8 cellular contexts compared by ENCODE assay signal in genomic region chr1:224929335-224930237, GRCh38. TPM values are rescaled to one million over a fixed set of nuclear protein-coding genes. Genes with fewer than 3 reads are reported as not detected.
DNase-seq lines count a peak whose midpoint lies in the region; TF ChIP-seq lines count a peak whose summit lies in the region.

DNAH14 (plus strand) TSS chr1:224929675; CDS start chr1:224952703, 23,028 bp downstream.

- no peak for TF ChIP-seq RAD21 in neural cell (conservative IDR thresholded peaks at IDR 0.05)

- H3K27ac ChIP-seq in neural cell (ENCODE audit: low read length), result no peak within 1 kb of the TSS

- no peaks in the 10 kb centered on the region for H3F3A ChIP-seq in neural cell (ENCODE audit: insufficient read depth, low read length, poor library complexity, severe bottlenecking)

- H4K20me1 ChIP-seq in neural cell (ENCODE audit: insufficient read depth), result no peaks in the 10 kb centered on the region

- H3K36me3 ChIP-seq in neural cell (ENCODE audit: insufficient read depth, low read length), result no peaks in the 10 kb centered on the region

- TF ChIP-seq CTCF in fibroblast of villous mesenchyme (IDR thresholded peaks at IDR 0.05; ENCODE audit: insufficient read depth, low read depth, low read length) (no peak), neural cell (IDR thresholded peaks at IDR 0.05; ENCODE audit: poor library complexity, severe bottlenecking) (no peak)

- POLR2A ChIA-PET in HEK293T (lab: Yijun Ruan, JAX), result interaction anchor here (0.8 to 1.1 kb wide), 4 partner anchors 26 to 511 kb away, joined by 3 to 5 read pairs (median 4); no protein-coding TSS in a partner anchor

- H3K27me3 ChIP-seq in neural cell (ENCODE audit: insufficient read depth, low read depth, low read length), result no peaks in the 10 kb centered on the region

- peak within 1 kb of the TSS; percentile 56 for H3K9ac ChIP-seq in neural cell (ENCODE audit: low read length)

- H3K9me3 ChIP-seq in neural cell (ENCODE audit: low read length), result no peaks in the 10 kb centered on the region

- H3K9me2 ChIP-seq in neural cell (ENCODE audit: insufficient read depth, low read length), result no peaks in the 10 kb centered on the region

- peak within 1 kb of the TSS; percentile 10 for H3K4me2 ChIP-seq in neural cell (ENCODE audit: low read length)

- CTCF ChIA-PET in HEK293T (lab: Yijun Ruan, JAX), result interaction anchor here (1.0 kb wide), 1 partner anchor 420 kb away, joined by 3 read pairs; no protein-coding TSS in a partner anchor

- TF ChIP-seq EP300 in neural cell (conservative IDR thresholded peaks at IDR 0.05; ENCODE audit: poor library complexity, severe bottlenecking), result no peak

- DNase-seq in EL (peak; percentile 84), HEK293T (ENCODE audit: extremely low spot score) (peak; percentile 90), NCI-H2196 treated with DMSO at 0.1 percent for 48 hours (lab: John Stamatoyannopoulos, UW; ENCODE audit: unreplicated experiment) (peak; percentile 82), fibroblast of villous mesenchyme (ENCODE audit: low read depth) (peak; percentile 67), pons (ENCODE audit: low spot score) (no peak)
- DNase-seq in activated CD4-positive, alpha-beta T cell treated with anti-CD3 and anti-CD28 coated beads, Interleukin-2, amount 50 U/mL, for 48 hours, result peak; percentile 5 to 11
- no peak for DNase-seq in activated effector memory CD4-positive, alpha-beta T cell treated with Interleukin-2 at 50 U/mL for 16 hours

- H2AFZ ChIP-seq in neural cell (ENCODE audit: low read depth, low read length), result peak within 1 kb of the TSS; percentile 46

- peak within 1 kb of the TSS; percentile 64 for H3K4me3 ChIP-seq in fibroblast of villous mesenchyme (ENCODE audit: low read depth, low read length)
- H3K4me3 ChIP-seq in neural cell (ENCODE audit: low read length), result peak within 1 kb of the TSS; percentile 75

- peaks cover 4% of the 10 kb centered on the region for H3K79me2 ChIP-seq in neural cell (replicated peaks; ENCODE audit: insufficient read depth, low read length)

TF ChIP-seq in HEK293T, 16 proteins besides CTCF, POLR2A, EP300 and RAD21:
- TF ChIP-seq L3MBTL2 (conservative IDR thresholded peaks at IDR 0.05), result peak; percentile 99
- TF ChIP-seq CTBP1 (IDR thresholded peaks at IDR 0.05; ENCODE audit: borderline replicate concordance), result peak; percentile 70
- no peak for TF ChIP-seq FOXK2 (IDR thresholded peaks at IDR 0.05)

TF ChIP-seq in neural cell, 6 proteins besides CTCF, POLR2A, EP300 and RAD21:
- TF ChIP-seq TAF1 (IDR thresholded peaks at IDR 0.05; ENCODE audit: low read depth) (no peak), POLR2AphosphoS5 (IDR thresholded peaks at IDR 0.05) (peak; percentile 21)

RNA-seq across cellular contexts. Expression of gene DNAH14, which starts in this region (rescaled TPM):
- total RNA-seq in fibroblast of villous mesenchyme, result 13.5 and 14.7 TPM in 2 replicates
- polyA plus RNA-seq in neural cell, result 9.6 and 24.9 TPM in 2 replicates
- 76.2 and 99.9 TPM in 2 replicates for polyA minus RNA-seq in neural cell

Comparison
In these comparisons a context has a peak if more than half of its experiments do, and no peak if none do; other contexts are left out.
1. DNase-seq: peak in EL (single experiment), HEK293T (single experiment), NCI-H2196 treated with DMSO at 0.1 percent for 48 hours (single experiment), activated CD4-positive, alpha-beta T cell treated with anti-CD3 and anti-CD28 coated beads, Interleukin-2, amount 50 U/mL, for 48 hours (2 of 2) and fibroblast of villous mesenchyme (single experiment); none in pons (single experiment) and activated effector memory CD4-positive, alpha-beta T cell treated with Interleukin-2 at 50 U/mL for 16 hours (single experiment).